11 cellular contexts compared by ENCODE assay signal in genomic region chr11:76339217-76339616, GRCh38. TPM values are rescaled to one million over a fixed set of nuclear protein-coding genes. Genes with fewer than 3 reads are reported as not detected.
DNase-seq lines count a peak whose midpoint lies in the region; ATAC-seq and TF ChIP-seq lines count a peak whose summit lies in the region.
"Had no signal": no experiment of that assay in that cellular context is flagged by ENCODE, and none has a peak within 500 bp of the region (broad histone marks: within the 10 kb centered on the region; RNA-seq: fewer than 3 reads in every experiment).

No MANE protein-coding gene starts in this region.

- H3K9me3 ChIP-seq in BLaER1 treated with 17β-estradiol and CSF1 and Interleukin-3, amounts not matched to agents 10 nM and 100 nM (replicated peaks in 1 of 11): peaks cover 14 to 37% (median 31%) of the 10 kb centered on the region in 11 experiments
- H3K9me3 ChIP-seq in fibroblast of lung (ENCODE audit: control insufficient read depth, insufficient read depth, low read depth, low read length) (no peaks in the 10 kb centered on the region), osteoblast (ENCODE audit: low read depth, low read length) (peaks cover 5% of the 10 kb centered on the region)

- ATAC-seq in HG03432 (IDR thresholded peaks at IDR 0.05; ENCODE audit: unreplicated experiment): no peak
- no peak for ATAC-seq in GM18907 (IDR thresholded peaks at IDR 0.05; ENCODE audit: unreplicated experiment)
- ATAC-seq in GM19467 (IDR thresholded peaks at IDR 0.05; ENCODE audit: unreplicated experiment): no peak
- ATAC-seq: esophagus mucosa had no signal

- H3K27ac ChIP-seq in BLaER1 treated with 17β-estradiol and CSF1 and Interleukin-3, amounts not matched to agents 10 nM and 100 nM: peak overlapping the region in 5 of 11 experiments; percentile 16 to 69 (median 48); a peak in 8 of 22 replicates
- H3K27ac ChIP-seq in fibroblast of lung (ENCODE audit: insufficient read depth, low read length) (no peak overlapping the region), osteoblast (ENCODE audit: low read depth, low read length) (no peak overlapping the region)
- H3K27ac ChIP-seq: RWPE1 had no signal

- DNase-seq in SIG-M5 (lab: John Stamatoyannopoulos, UW): peak; percentile 55
- no peak for DNase-seq in fibroblast of lung (ENCODE audit: low read depth in 2 of 2)
- peak; percentile 90 for DNase-seq in osteoblast (ENCODE audit: insufficient read length, low spot score, missing footprints)
- DNase-seq in NCI-H128 (lab: John Stamatoyannopoulos, UW; ENCODE audit: unreplicated experiment): no peak
- DNase-seq: NCI-H1048 had no signal

- H3K36me3 ChIP-seq in BLaER1 treated with 17β-estradiol and CSF1 and Interleukin-3, amounts not matched to agents 10 nM and 100 nM: peaks cover 0 to 12% (median 7%) of the 10 kb centered on the region in 11 experiments; a peak in 7 of 22 replicates
- no peaks in the 10 kb centered on the region for H3K36me3 ChIP-seq in fibroblast of lung (ENCODE audit: control insufficient read depth, insufficient read depth, low read length)
- H3K36me3 ChIP-seq in osteoblast (ENCODE audit: insufficient read depth, low read length): no peaks in the 10 kb centered on the region

- H3K9ac ChIP-seq in BLaER1 treated with 17β-estradiol and CSF1 and Interleukin-3, amounts not matched to agents 10 nM and 100 nM: peak overlapping the region in 3 of 11 experiments; percentile 6 to 22 (median 17); a peak in 3 of 22 replicates
- no peak overlapping the region for H3K9ac ChIP-seq in fibroblast of lung (ENCODE audit: insufficient read depth, low read length)

- H2AFZ ChIP-seq in fibroblast of lung (ENCODE audit: low read length) (peak overlapping the region; percentile 17), osteoblast (ENCODE audit: low read length) (peak overlapping the region; percentile 17)

- H3K79me2 ChIP-seq in fibroblast of lung (ENCODE audit: control insufficient read depth, insufficient read depth, low read length): no peaks in the 10 kb centered on the region
- no peaks in the 10 kb centered on the region for H3K79me2 ChIP-seq in osteoblast (ENCODE audit: insufficient read depth, low read length)

- no peaks in the 10 kb centered on the region for H4K20me1 ChIP-seq in BLaER1 treated with 17β-estradiol and CSF1 and Interleukin-3, amounts not matched to agents 10 nM and 100 nM
- H4K20me1 ChIP-seq in fibroblast of lung (ENCODE audit: control insufficient read depth, extremely low read depth, insufficient read depth, low read length) (no peaks in the 10 kb centered on the region), osteoblast (ENCODE audit: insufficient read depth, low read length) (no peaks in the 10 kb centered on the region)

- H3K4me3 ChIP-seq in BLaER1 treated with 17β-estradiol and CSF1 and Interleukin-3, amounts not matched to agents 10 nM and 100 nM: no peak overlapping the region
- H3K4me3 ChIP-seq in fibroblast of lung (replicated peaks in 1 of 4; ENCODE audit: control extremely low read depth in 1 of 4, insufficient read depth in 1 of 4, low read depth in 3 of 4, low read length in 4 of 4) (no peak overlapping the region), osteoblast (ENCODE audit: insufficient read depth, low read length) (no peak overlapping the region)

- TF ChIP-seq CTCF in fibroblast of lung (conservative IDR thresholded peaks at IDR 0.05 in 1 of 2, IDR thresholded peaks at IDR 0.05 in 1 of 2; ENCODE audit: low read depth in 1 of 2, low read length in 2 of 2): no peak
- no peak for TF ChIP-seq CTCF in osteoblast (IDR thresholded peaks at IDR 0.05; ENCODE audit: extremely low read depth, low read depth, low read length)

- H3K4me2 ChIP-seq in BLaER1 treated with 17β-estradiol and CSF1 and Interleukin-3, amounts not matched to agents 10 nM and 100 nM: peak overlapping the region in 9 of 11 experiments; percentile 0 to 79 (median 18); a peak in 13 of 22 replicates
- H3K4me2 ChIP-seq in fibroblast of lung (ENCODE audit: extremely low read depth, insufficient read depth, low read length) (no peak overlapping the region), osteoblast (ENCODE audit: insufficient read depth, low read length) (peak overlapping the region; percentile 21)

- H3K27me3 ChIP-seq in BLaER1 treated with 17β-estradiol and CSF1 and Interleukin-3, amounts not matched to agents 10 nM and 100 nM: no peaks in the 10 kb centered on the region
- H3K27me3 ChIP-seq in fibroblast of lung (ENCODE audit: control insufficient read depth, insufficient read depth, low read length) (peaks cover 2% of the 10 kb centered on the region), osteoblast (ENCODE audit: insufficient read depth, low read length) (no peaks in the 10 kb centered on the region)

- peaks cover 9 to 56% (median 12%) of the 10 kb centered on the region in 10 experiments; a peak in 16 of 20 replicates for H3K4me1 ChIP-seq in BLaER1 treated with 17β-estradiol and CSF1 and Interleukin-3, amounts not matched to agents 10 nM and 100 nM
- H3K4me1 ChIP-seq in fibroblast of lung (ENCODE audit: control insufficient read depth, extremely low read depth, insufficient read depth, low read length) (no peaks in the 10 kb centered on the region), osteoblast (ENCODE audit: insufficient read depth, low read length) (peaks cover 6% of the 10 kb centered on the region)

RNA-seq across cellular contexts. Expression of gene THAP12, which starts 41.7 kb away (rescaled TPM):
- total RNA-seq in fibroblast of lung (39.5 and 44.4 TPM in 2 replicates), osteoblast (44.5 and 47.7 TPM in 2 replicates)
- 52.5 and 57.9 TPM in 2 replicates for polyA plus RNA-seq in fibroblast of lung
- 32.0 and 32.7 TPM in 2 replicates for polyA plus RNA-seq in fibroblast of lung (2012)
- 4.1 and 7.2 TPM in 2 replicates for polyA minus RNA-seq in fibroblast of lung (ENCODE audit: low replicate concordance)

RNA-seq across cellular contexts. Expression of gene GVQW3, which starts 41.9 kb away (rescaled TPM):
- 1.3 and 1.8 TPM in 2 replicates for total RNA-seq in fibroblast of lung
- 1.1 and 1.4 TPM in 2 replicates for polyA plus RNA-seq in fibroblast of lung
- polyA plus RNA-seq in fibroblast of lung (2012): 0.33 and 0.62 TPM in 2 replicates
- 0.16 and 0.30 TPM in 2 replicates for polyA minus RNA-seq in fibroblast of lung (ENCODE audit: low replicate concordance)
- total RNA-seq in osteoblast: 2.9 and 3.2 TPM in 2 replicates

Comparison
In these comparisons a context has a peak if more than half of its experiments do, and no peak if none do; other contexts are left out.
1. DNase-seq: peak in SIG-M5 (single experiment) and osteoblast (single experiment); none in fibroblast of lung (0 of 2) and NCI-H128 (single experiment).